23 cellular contexts compared by ENCODE assay signal in the genomic region with DNA sequence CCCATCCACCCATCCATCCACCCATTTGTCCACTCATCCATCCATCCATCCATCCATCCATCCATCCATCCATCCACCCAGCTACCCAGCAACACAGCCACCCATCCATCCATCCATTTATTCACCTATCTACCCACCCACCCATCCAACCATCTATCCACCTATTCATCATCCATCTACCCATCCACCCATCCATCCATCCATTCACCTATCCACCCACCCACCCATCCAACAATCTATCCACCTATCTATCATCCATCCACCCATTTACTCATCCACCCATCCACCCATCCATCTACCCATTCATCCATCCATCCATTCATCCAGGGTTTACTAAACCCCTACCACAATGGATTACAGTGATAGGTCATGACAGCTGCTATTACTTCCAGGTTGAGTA.
"Had no signal": no experiment of that assay in that cellular context is flagged by ENCODE, and none has a peak within 500 bp of the region (broad histone marks: within the 10 kb centered on the region; RNA-seq: fewer than 3 reads in every experiment).

No MANE protein-coding gene starts in this region.

- DNase-seq: erythroblast; foreskin keratinocyte; kidney; left cardiac atrium; left ventricle myocardium superior; mesenchymal stem cell; midbrain; nephron progenitor cell; psoas muscle; retina; spleen; stimulated activated CD4-positive, alpha-beta T cell treated with anti-CD3 and anti-CD28 coated beads, Interleukin-15, amount 100 ng/mL, for 24 hours; stimulated activated CD4-positive, alpha-beta T cell treated with anti-CD3 and anti-CD28 coated beads, Interleukin-1b, Interleukin-23, amount 100 ng/mL, for 48 hours; stimulated activated CD4-positive, alpha-beta T cell treated with anti-CD3 and anti-CD28 coated beads, Interleukin-4, amount 100 ng/mL, for 24 hours; tibial artery; upper lobe of right lung had no signal

- H3K27ac ChIP-seq: foreskin keratinocyte, psoas muscle, spleen, tibial artery, upper lobe of right lung had no signal

- ATAC-seq: foreskin keratinocyte; left cardiac atrium; left ventricle myocardium superior; psoas muscle; sciatic nerve; stimulated activated memory B cell treated with anti-CD40 and anti-IgM and Interleukin-4, amounts not matched to agents 10 μg/mL and 1 μg/mL and 100 μg/mL, for 72 hours; upper lobe of right lung had no signal

- H3K27ac Mint-ChIP-seq: dendritic cell treated with granulocyte-macrophage colony-stimulating factor and Interleukin-4, amounts not matched to agents 40 ng/mL and 50 ng/mL, for 4 days; nephron progenitor cell; stimulated activated memory B cell treated with anti-CD40 and anti-IgM and Interleukin-4, amounts not matched to agents 10 μg/mL and 1 μg/mL and 100 μg/mL, for 72 hours; stimulated activated naive CD8-positive, alpha-beta T cell treated with anti-CD3 and anti-CD28 coated beads, Interleukin-15, Interleukin-2, amounts not matched to agents 100 ng/mL and 50 ng/mL, for 24 hours had no signal

- H3K27me3 Mint-ChIP-seq: dendritic cell treated with granulocyte-macrophage colony-stimulating factor and Interleukin-4, amounts not matched to agents 40 ng/mL and 50 ng/mL, for 4 days; stimulated activated memory B cell treated with anti-CD40 and anti-IgM and Interleukin-4, amounts not matched to agents 10 μg/mL and 1 μg/mL and 100 μg/mL, for 72 hours; stimulated activated naive CD8-positive, alpha-beta T cell treated with anti-CD3 and anti-CD28 coated beads, Interleukin-15, Interleukin-2, amounts not matched to agents 100 ng/mL and 50 ng/mL, for 24 hours had no signal

- H3K9me3 ChIP-seq: psoas muscle, spleen, tibial artery, upper lobe of right lung had no signal

- H3K4me3 ChIP-seq: lung, psoas muscle, spleen, tibial artery, upper lobe of right lung had no signal

- H3K4me3 Mint-ChIP-seq: dendritic cell treated with granulocyte-macrophage colony-stimulating factor and Interleukin-4, amounts not matched to agents 40 ng/mL and 50 ng/mL, for 4 days; nephron progenitor cell; stimulated activated memory B cell treated with anti-CD40 and anti-IgM and Interleukin-4, amounts not matched to agents 10 μg/mL and 1 μg/mL and 100 μg/mL, for 72 hours; stimulated activated naive CD8-positive, alpha-beta T cell treated with anti-CD3 and anti-CD28 coated beads, Interleukin-15, Interleukin-2, amounts not matched to agents 100 ng/mL and 50 ng/mL, for 24 hours had no signal

- H3K9me3 Mint-ChIP-seq: dendritic cell treated with granulocyte-macrophage colony-stimulating factor and Interleukin-4, amounts not matched to agents 40 ng/mL and 50 ng/mL, for 4 days; nephron progenitor cell; stimulated activated naive CD8-positive, alpha-beta T cell treated with anti-CD3 and anti-CD28 coated beads, Interleukin-15, Interleukin-2, amounts not matched to agents 100 ng/mL and 50 ng/mL, for 24 hours had no signal

- FAIRE-seq: colon, endothelial cell of umbilical vein, kidney had no signal

- H3K27me3 ChIP-seq: foreskin keratinocyte, spleen, tibial artery, upper lobe of right lung had no signal
